In the genomic region with DNA sequence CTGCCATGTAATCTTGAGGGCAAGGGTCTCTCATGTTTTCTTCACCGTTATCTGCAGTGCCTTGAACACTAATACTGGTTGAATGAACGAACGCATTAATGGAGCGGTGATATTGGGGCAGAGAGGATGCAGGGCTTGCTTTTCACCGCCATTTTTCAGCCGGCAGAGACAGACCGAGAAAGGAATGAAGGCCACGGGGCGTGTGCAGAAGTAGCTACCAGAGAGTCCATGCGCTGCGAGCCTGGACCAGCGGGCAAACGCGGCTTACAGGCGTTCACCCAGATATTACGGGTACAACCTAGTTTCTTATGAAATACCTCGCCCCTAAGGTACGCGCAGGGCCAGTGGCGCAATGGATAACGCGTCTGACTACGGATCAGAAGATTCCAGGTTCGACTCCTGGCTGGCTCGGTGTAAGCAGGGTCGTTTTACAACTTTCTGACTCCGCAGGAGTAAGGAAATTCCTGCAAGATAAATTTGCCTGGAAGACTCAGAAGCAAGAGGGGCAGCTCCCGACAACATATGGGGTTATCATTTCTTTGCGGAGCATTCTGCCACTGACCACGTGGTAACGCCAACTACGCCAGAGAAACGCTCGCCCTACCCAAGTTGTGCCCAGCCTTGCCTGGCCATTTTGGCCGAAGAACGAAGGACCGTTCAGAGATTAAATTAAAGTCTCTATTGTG, we compare ENCODE assay signal across 8 cellular contexts. TPM values are rescaled to one million over a fixed set of nuclear protein-coding genes. Genes with fewer than 3 reads are reported as not detected.
DNase-seq lines count a peak whose midpoint lies in the region; ATAC-seq, FAIRE-seq and TF ChIP-seq lines count a peak whose summit lies in the region.

No MANE protein-coding gene starts in this region.

- no TSS peak for BruUV-seq in endothelial cell of umbilical vein (replicated peaks; lab: Mats Ljungman, UMichigan)

- no peak for TF ChIP-seq POLR2A in endothelial cell of umbilical vein (IDR thresholded peaks at IDR 0.05; ENCODE audit: low read depth, low read length)

- intact Hi-C loops in endothelial cell of umbilical vein (cut with micrococcal nuclease): loop anchor here (1.0 kb wide), 4 partner anchors 16 to 226 kb away; no protein-coding TSS in a partner anchor

- TF ChIP-seq CTCF in endothelial cell of umbilical vein (IDR thresholded peaks at IDR 0.05; ENCODE audit: extremely low read depth in 1 of 2, insufficient read depth in 1 of 2, low read depth in 1 of 2, low read length in 2 of 2): no peak

- H3K4me2 ChIP-seq in endothelial cell of umbilical vein (ENCODE audit: insufficient read depth, low read length): peak overlapping the region; percentile 61

- peak; percentile 75 for FAIRE-seq in endothelial cell of umbilical vein (lab: Jason Lieb, UNC)

- CTCF ChIA-PET in endothelial cell of umbilical vein (lab: Charles Lee): interaction anchor here (0.9 to 3.7 kb wide), 9 partner anchors 15 to 256 kb away, joined by 3 to 42 read pairs (median 9); no protein-coding TSS in a partner anchor

- dilution Hi-C loops in endothelial cell of umbilical vein (cut with MboI; ENCODE audit: extremely low pct_ligation_motif_present, low sequenced_read_pairs): loop anchor here (25.0 kb wide), 1 partner anchor 200 kb away; no protein-coding TSS in a partner anchor

- peaks cover 21% of the 10 kb centered on the region for H3K79me2 ChIP-seq in endothelial cell of umbilical vein (ENCODE audit: control insufficient read depth, insufficient read depth, low read length)

- H3K36me3 ChIP-seq in NT2/D1 (ENCODE audit: insufficient read depth, insufficient read length, low read length) (peaks cover 8% of the 10 kb centered on the region), endothelial cell of umbilical vein (ENCODE audit: control insufficient read depth in 2 of 2, extremely low read depth in 1 of 2, insufficient read depth in 2 of 2, low read length in 2 of 2) (no peaks in the 10 kb centered on the region)

- peak overlapping the region; percentile 85 for H3K27ac ChIP-seq in endothelial cell of umbilical vein (ENCODE audit: insufficient read depth, low read depth, low read length)

- ATAC-seq in GM21423 (IDR thresholded peaks at IDR 0.05; ENCODE audit: unreplicated experiment): peak; percentile 42

- H3K27me3 ChIP-seq in NT2/D1 (ENCODE audit: insufficient read depth, insufficient read length) (no peaks in the 10 kb centered on the region), endothelial cell of umbilical vein (ENCODE audit: control insufficient read depth in 2 of 2, insufficient read depth in 2 of 2, low read length in 2 of 2) (no peaks in the 10 kb centered on the region), mononuclear cell (ENCODE audit: insufficient read depth, low read length) (no peaks in the 10 kb centered on the region)

- H4K20me1 ChIP-seq in endothelial cell of umbilical vein (replicated peaks; ENCODE audit: control insufficient read depth, extremely low read depth, insufficient read depth, low read length): no peaks in the 10 kb centered on the region

- H3K4me3 ChIP-seq in NT2/D1 (ENCODE audit: insufficient read length, low read depth) (peak overlapping the region; percentile 58), endothelial cell of umbilical vein (replicated peaks in 1 of 3; ENCODE audit: insufficient read depth in 1 of 3, low read depth in 1 of 3, low read length in 3 of 3) (peak overlapping the region; percentile 87 to 99 (median 98)), mononuclear cell (ENCODE audit: low read length) (peak overlapping the region; percentile 93)

- H3K9ac ChIP-seq in NT2/D1 (ENCODE audit: insufficient read length, low read depth): peak overlapping the region; percentile 70
- peak overlapping the region; percentile 96 for H3K9ac ChIP-seq in endothelial cell of umbilical vein (replicated peaks; ENCODE audit: extremely low read depth, insufficient read depth, low read length)

- H3K9me1 ChIP-seq in endothelial cell of umbilical vein (replicated peaks; ENCODE audit: control insufficient read depth, extremely low read depth, insufficient read depth, low read length): no peaks in the 10 kb centered on the region

- peak; percentile 86 for DNase-seq in CMK (ENCODE audit: low read depth)
- peak in 74 of 76 experiments; percentile 79 to 99 (median 95) for DNase-seq in HUDEP-2 (lab: John Stamatoyannopoulos, UW; ENCODE audit: unreplicated experiment in 76 of 76)
- DNase-seq in NT2/D1 (ENCODE audit: low read depth, low spot score): no peak
- peak; percentile 86 for DNase-seq in activated CD8-positive, alpha-beta memory T cell treated with anti-CD3 and anti-CD28 coated beads, Interleukin-2, amount 50 U/mL, for 4 hours
- peak; percentile 97 for DNase-seq in endothelial cell of umbilical vein (ENCODE audit: low read depth, low spot score)
- peak; percentile 79 to 82 for DNase-seq in stimulated activated CD8-positive, alpha-beta memory T cell treated with anti-CD3 and anti-CD28 coated beads, Interleukin-2, amount 100 ng/mL, for 1 hour (ENCODE audit: low read depth in 2 of 2)

- peak overlapping the region; percentile 100 for H2AFZ ChIP-seq in endothelial cell of umbilical vein (ENCODE audit: low read depth, low read length)

- H3K4me1 ChIP-seq in NT2/D1 (ENCODE audit: insufficient read depth, insufficient read length) (no peaks in the 10 kb centered on the region), endothelial cell of umbilical vein (ENCODE audit: control insufficient read depth, extremely low read depth, insufficient read depth, low read length) (peaks cover 21% of the 10 kb centered on the region), mononuclear cell (ENCODE audit: insufficient read depth, low read length) (peaks cover 51% of the 10 kb centered on the region)

- POLR2A ChIA-PET in endothelial cell of umbilical vein (lab: Charles Lee): no interaction called here

- H3K9me3 ChIP-seq in NT2/D1 (ENCODE audit: insufficient read depth, low read length): no peaks in the 10 kb centered on the region
- no peaks in the 10 kb centered on the region for H3K9me3 ChIP-seq in endothelial cell of umbilical vein (replicated peaks; ENCODE audit: control insufficient read depth, insufficient read depth, low read length)
- no peaks in the 10 kb centered on the region for H3K9me3 ChIP-seq in mononuclear cell (ENCODE audit: low read depth, low read length)

TF ChIP-seq in endothelial cell of umbilical vein, 7 proteins besides CTCF, POLR2A, EP300 and RAD21:
- TF ChIP-seq JUN (IDR thresholded peaks at IDR 0.05; ENCODE audit: borderline replicate concordance, insufficient read depth, insufficient read length, low read depth) (no peak), POLR2AphosphoS5 (IDR thresholded peaks at IDR 0.05; ENCODE audit: insufficient read depth, low read depth, low read length) (peak; percentile 24), EZH2 (IDR thresholded peaks at IDR 0.05; ENCODE audit: borderline replicate concordance, low read depth, low read length, severe bottlenecking) (no peak), MYC (IDR thresholded peaks at IDR 0.05; ENCODE audit: low read depth, low read length) (peak; percentile 22), GATA2 (IDR thresholded peaks at IDR 0.05; ENCODE audit: insufficient read depth, insufficient read length, low read depth, low read length) (peak; percentile 12)
- TF ChIP-seq, protein P1, sequence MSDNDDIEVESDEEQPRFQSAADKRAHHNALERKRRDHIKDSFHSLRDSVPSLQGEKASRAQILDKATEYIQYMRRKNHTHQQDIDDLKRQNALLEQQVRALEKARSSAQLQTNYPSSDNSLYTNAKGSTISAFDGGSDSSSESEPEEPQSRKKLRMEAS (IDR thresholded peaks at IDR 0.05; ENCODE audit: insufficient read depth, insufficient read length): peak; percentile 79

RNA-seq across cellular contexts. Expression of a gene that starts 0.9 kb away (rescaled TPM):
- total RNA-seq in endothelial cell of umbilical vein: 33.7 and 36.9 TPM in 2 replicates
- polyA plus RNA-seq in endothelial cell of umbilical vein: 12.3 and 13.1 TPM in 2 replicates
- polyA plus RNA-seq in endothelial cell of umbilical vein (2011; cell fraction: cytosol; rRNA removed): 25.9 and 32.8 TPM in 2 replicates
- 14.0 and 17.9 TPM in 2 replicates for polyA plus RNA-seq in endothelial cell of umbilical vein (2011; cell fraction: nucleus; rRNA removed)
- polyA plus RNA-seq in endothelial cell of umbilical vein (2012): 28.5 and 43.6 TPM in 2 replicates
- 17.4 and 18.0 TPM in 2 replicates for polyA minus RNA-seq in endothelial cell of umbilical vein
- polyA minus RNA-seq in endothelial cell of umbilical vein (2011; cell fraction: cytosol; rRNA and poly(A)+ RNA removed): 15.0 TPM
- polyA minus RNA-seq in endothelial cell of umbilical vein (2011; cell fraction: nucleus; rRNA and poly(A)+ RNA removed): 3.8 and 7.7 TPM in 2 replicates
- 40.4 TPM for total RNA-seq in mononuclear cell

RNA-seq across cellular contexts. Expression of a gene that starts 37.2 kb away (rescaled TPM):
- not detected in 2 replicates for total RNA-seq in endothelial cell of umbilical vein
- not detected in 2 replicates for polyA plus RNA-seq in endothelial cell of umbilical vein
- not detected in 2 replicates for polyA plus RNA-seq in endothelial cell of umbilical vein (2011; cell fraction: cytosol; rRNA removed)
- not detected in 2 replicates for polyA plus RNA-seq in endothelial cell of umbilical vein (2011; cell fraction: nucleus; rRNA removed)
- polyA plus RNA-seq in endothelial cell of umbilical vein (2012): not detected in 2 replicates
- not detected in 2 replicates for polyA minus RNA-seq in endothelial cell of umbilical vein
- polyA minus RNA-seq in endothelial cell of umbilical vein (2011; cell fraction: cytosol; rRNA and poly(A)+ RNA removed): not detected
- not detected in 2 replicates for polyA minus RNA-seq in endothelial cell of umbilical vein (2011; cell fraction: nucleus; rRNA and poly(A)+ RNA removed)
- total RNA-seq in mononuclear cell: not detected

RNA-seq across cellular contexts. Expression of a gene that starts 59.5 kb away (rescaled TPM):
- 18.5 and 20.1 TPM in 2 replicates for total RNA-seq in endothelial cell of umbilical vein
- 22.2 and 25.8 TPM in 2 replicates for polyA plus RNA-seq in endothelial cell of umbilical vein
- 15.3 and 19.2 TPM in 2 replicates for polyA plus RNA-seq in endothelial cell of umbilical vein (2011; cell fraction: cytosol; rRNA removed)
- 10.7 and 11.0 TPM in 2 replicates for polyA plus RNA-seq in endothelial cell of umbilical vein (2011; cell fraction: nucleus; rRNA removed)
- polyA plus RNA-seq in endothelial cell of umbilical vein (2012): 12.0 and 13.5 TPM in 2 replicates
- 17.7 and 18.1 TPM in 2 replicates for polyA minus RNA-seq in endothelial cell of umbilical vein
- 10.7 TPM for polyA minus RNA-seq in endothelial cell of umbilical vein (2011; cell fraction: cytosol; rRNA and poly(A)+ RNA removed)
- polyA minus RNA-seq in endothelial cell of umbilical vein (2011; cell fraction: nucleus; rRNA and poly(A)+ RNA removed): 14.0 and 15.7 TPM in 2 replicates
- total RNA-seq in mononuclear cell: 36.9 TPM
